ENCODE assay signal across 8 cellular contexts in the genomic region with DNA sequence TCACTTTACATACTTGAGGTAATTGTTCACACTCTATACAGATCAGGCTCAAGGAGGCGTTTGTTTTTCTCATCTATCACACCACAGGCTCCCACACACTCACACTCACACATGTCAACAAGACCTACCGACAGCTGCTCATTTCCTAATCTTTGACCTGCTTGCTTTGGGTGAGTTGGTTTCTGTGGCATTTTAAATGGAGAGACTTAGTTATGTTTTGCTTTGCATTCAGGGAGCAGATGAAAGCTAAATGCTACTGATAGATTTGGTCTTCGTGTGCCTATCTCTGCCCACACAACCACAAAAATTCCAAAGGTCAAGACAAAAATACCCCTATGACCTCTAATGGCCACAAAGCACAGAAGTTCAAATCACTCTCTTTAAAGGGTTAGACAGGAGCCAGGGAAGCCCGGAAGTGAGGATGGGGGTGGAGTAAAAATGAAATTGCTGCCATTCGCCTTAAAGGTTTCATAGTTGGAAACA.
DNase-seq lines count a peak whose midpoint lies in the region; ATAC-seq and TF ChIP-seq lines count a peak whose summit lies in the region.

No MANE protein-coding gene starts in this region.

- intact Hi-C loops in left ventricle myocardium superior (cut with micrococcal nuclease), result no loop called here
- intact Hi-C loops in stomach (cut with DNase I; ENCODE audit: low total_unique reads), result no loop called here

- TF ChIP-seq EP300 in suprapubic skin (IDR thresholded peaks at IDR 0.05) (no peak), stomach (IDR thresholded peaks at IDR 0.05) (no peak)

- H3K4me1 ChIP-seq in cardiac muscle cell (ENCODE audit: low read depth) (peaks cover 14% of the 10 kb centered on the region), suprapubic skin (no peaks in the 10 kb centered on the region), stomach (no peaks in the 10 kb centered on the region)

- H3K9me3 Mint-ChIP-seq in stimulated activated naive CD8-positive, alpha-beta T cell treated with anti-CD3 and anti-CD28 coated beads, Interleukin-15, amount 100 ng/mL, for 72 hours, result peaks cover 5 to 11% of the 10 kb centered on the region in 2 donors

- no peak for TF ChIP-seq CTCF in cardiac muscle cell (IDR thresholded peaks at IDR 0.05; ENCODE audit: low read depth, low read length)
- TF ChIP-seq CTCF in suprapubic skin (IDR thresholded peaks at IDR 0.05), result no peak
- no peak for TF ChIP-seq CTCF in stomach (IDR thresholded peaks at IDR 0.05)

- WGBS in suprapubic skin, result 44% methylated on average over 5 of the region's 5 CpGs
- WGBS in stomach, 5 donors, result 11 to 31% (median 27%) methylated on average over 5 of the region's 5 CpGs

- TF ChIP-seq POLR2A in suprapubic skin (IDR thresholded peaks at IDR 0.05), result no peak
- no peak for TF ChIP-seq POLR2A in stomach (IDR thresholded peaks at IDR 0.05)

- no peaks in the 10 kb centered on the region for H3K9me3 ChIP-seq in cardiac muscle cell (ENCODE audit: low read depth)
- H3K9me3 ChIP-seq in suprapubic skin, result no peaks in the 10 kb centered on the region
- H3K9me3 ChIP-seq in stomach, result no peaks in the 10 kb centered on the region

- H3K4me3 ChIP-seq in cardiac muscle cell (no peak overlapping the region), suprapubic skin (no peak overlapping the region), stomach (no peak overlapping the region)

- peak overlapping the region; percentile 27 to 60 for H3K4me3 Mint-ChIP-seq in stimulated activated naive CD8-positive, alpha-beta T cell treated with anti-CD3 and anti-CD28 coated beads, Interleukin-15, amount 100 ng/mL, for 72 hours

- peaks cover 18% of the 10 kb centered on the region for H3K27me3 Mint-ChIP-seq in stimulated activated naive CD8-positive, alpha-beta T cell treated with anti-CD3 and anti-CD28 coated beads, Interleukin-15, amount 100 ng/mL, for 72 hours

- peak overlapping the region; percentile 55 for H3K27ac ChIP-seq in cardiac muscle cell
- H3K27ac ChIP-seq in suprapubic skin, result no peak overlapping the region
- no peak overlapping the region for H3K27ac ChIP-seq in stomach

- no peaks in the 10 kb centered on the region for H3K36me3 ChIP-seq in cardiac muscle cell
- H3K36me3 ChIP-seq in suprapubic skin, result no peaks in the 10 kb centered on the region
- no peaks in the 10 kb centered on the region for H3K36me3 ChIP-seq in stomach

- H3K27me3 ChIP-seq in cardiac muscle cell (no peaks in the 10 kb centered on the region), suprapubic skin (no peaks in the 10 kb centered on the region), stomach (peaks cover 0 to 5% (median 0%) of the 10 kb centered on the region in 3 donors)

- peak; percentile 8 to 42 for DNase-seq in cardiac muscle cell (ENCODE audit: low read depth in 1 of 2, low spot score in 1 of 2)
- DNase-seq in left ventricle myocardium superior, result no peak
- DNase-seq in RPMI7951 (ENCODE audit: low read depth), result peak; percentile 4
- DNase-seq in stimulated activated naive CD8-positive, alpha-beta T cell treated with anti-CD3 and anti-CD28 coated beads, Interleukin-15, amount 100 ng/mL, for 72 hours, result peak; percentile 19 to 21
- DNase-seq in suprapubic skin (ENCODE audit: low spot score in 2 of 2), result no peak
- DNase-seq in stomach, result no peak
- DNase-seq in activated CD8-positive, alpha-beta memory T cell treated with anti-CD3 and anti-CD28 coated beads, Interleukin-2, amount 50 U/mL, for 4 hours, result no peak

- peak overlapping the region; percentile 49 to 86 for H3K27ac Mint-ChIP-seq in stimulated activated naive CD8-positive, alpha-beta T cell treated with anti-CD3 and anti-CD28 coated beads, Interleukin-15, amount 100 ng/mL, for 72 hours

- H3K4me1 Mint-ChIP-seq in stimulated activated naive CD8-positive, alpha-beta T cell treated with anti-CD3 and anti-CD28 coated beads, Interleukin-15, amount 100 ng/mL, for 72 hours, result peaks cover 24% of the 10 kb centered on the region

- ATAC-seq in left ventricle myocardium superior (no peak), HG02870 (IDR thresholded peaks at IDR 0.05; ENCODE audit: unreplicated experiment) (peak; percentile 63)
- ATAC-seq in stimulated activated naive CD8-positive, alpha-beta T cell treated with anti-CD3 and anti-CD28 coated beads, Interleukin-15, amount 100 ng/mL, for 72 hours, result peak; percentile 91

Comparison
In these comparisons a context has a peak if more than half of its experiments do, and no peak if none do; other contexts are left out.
1. DNase-seq: peak in cardiac muscle cell (2 of 2), RPMI7951 (single experiment) and stimulated activated naive CD8-positive, alpha-beta T cell treated with anti-CD3 and anti-CD28 coated beads, Interleukin-15, amount 100 ng/mL, for 72 hours (2 of 2); none in left ventricle myocardium superior (single experiment), suprapubic skin (0 of 2), stomach (single experiment) and activated CD8-positive, alpha-beta memory T cell treated with anti-CD3 and anti-CD28 coated beads, Interleukin-2, amount 50 U/mL, for 4 hours (single experiment).